In the genomic region with DNA sequence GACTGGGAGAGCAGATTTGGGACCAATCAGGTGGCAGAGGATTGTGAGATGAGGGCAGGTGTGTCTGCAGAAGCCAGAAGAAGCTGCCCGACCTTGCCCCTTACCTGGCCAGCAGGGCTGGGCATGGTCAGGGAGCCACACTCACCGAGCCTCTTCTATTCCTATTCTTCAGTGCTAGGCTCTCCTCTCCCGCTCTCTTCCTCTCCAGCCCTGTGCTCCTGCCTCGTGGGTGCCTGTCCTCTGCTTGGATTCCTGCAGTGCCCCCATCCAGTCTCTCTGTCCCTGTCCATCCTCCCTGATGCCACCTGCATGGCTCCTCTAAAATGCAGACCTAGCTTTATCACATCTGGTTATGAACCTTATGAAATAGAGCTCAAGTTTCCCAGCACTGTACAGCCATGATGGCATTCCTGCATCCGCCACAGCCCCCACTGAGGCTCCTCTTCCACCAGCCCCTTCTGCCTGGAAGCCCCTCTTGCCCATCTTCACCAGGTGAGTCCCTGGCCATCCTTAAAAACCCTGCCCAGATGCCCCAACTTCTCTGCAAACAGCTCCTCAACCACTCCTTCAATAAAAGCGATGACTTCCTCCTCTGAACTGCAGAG, we compare ENCODE assay signal across 29 cellular contexts. TPM values are rescaled to one million over a fixed set of nuclear protein-coding genes. Genes with fewer than 3 reads are reported as not detected.
"Had no signal": no experiment of that assay in that cellular context is flagged by ENCODE, and none has a peak within 500 bp of the region (broad histone marks: within the 10 kb centered on the region; RNA-seq: fewer than 3 reads in every experiment).

No MANE protein-coding gene starts in this region.

- H3K4me1 Mint-ChIP-seq: activated CD4-positive, alpha-beta T cell treated with anti-CD3 and anti-CD28 coated beads for 36 hours; activated CD4-positive, alpha-beta T cell treated with anti-CD3 and anti-CD28 coated beads, Interleukin-2, amount 10 ng/mL, durations not matched to agents 7 days and 5 days; activated naive CD4-positive, alpha-beta T cell treated with anti-CD3 and anti-CD28 coated beads, Interleukin-2, amount 10 ng/mL, durations not matched to agents 7 days and 5 days; activated naive CD8-positive, alpha-beta T cell treated with anti-CD3 and anti-CD28 coated beads for 36 hours; WTC11 had no signal

- H3K36me3 Mint-ChIP-seq: activated naive CD4-positive, alpha-beta T cell treated with anti-CD3 and anti-CD28 coated beads, Interleukin-2, amount 10 ng/mL, durations not matched to agents 7 days and 5 days; activated naive CD8-positive, alpha-beta T cell treated with anti-CD3 and anti-CD28 coated beads for 36 hours; T-cell; WTC11 had no signal

- H3K9me3 ChIP-seq: ascending aorta had no signal

- H3K4me3 ChIP-seq: ascending aorta, cardiac muscle cell had no signal

- H3K27ac Mint-ChIP-seq: activated CD4-positive, alpha-beta T cell treated with anti-CD3 and anti-CD28 coated beads for 36 hours; activated CD4-positive, alpha-beta T cell treated with anti-CD3 and anti-CD28 coated beads, Interleukin-2, amount 10 ng/mL, durations not matched to agents 7 days and 5 days; activated CD8-positive, alpha-beta T cell treated with anti-CD3 and anti-CD28 coated beads, Interleukin-2, amount 10 ng/mL, durations not matched to agents 7 days and 5 days; activated naive CD4-positive, alpha-beta T cell treated with anti-CD3 and anti-CD28 coated beads, Interleukin-2, amount 10 ng/mL, durations not matched to agents 7 days and 5 days; activated naive CD8-positive, alpha-beta T cell treated with anti-CD3 and anti-CD28 coated beads for 36 hours; activated T-cell treated with anti-CD3 and anti-CD28 coated beads, Interleukin-2, amount 50 U/mL, for 24 hours; T-cell; WTC11 had no signal

- H3K4me3 Mint-ChIP-seq: activated CD4-positive, alpha-beta T cell treated with anti-CD3 and anti-CD28 coated beads for 36 hours; activated CD4-positive, alpha-beta T cell treated with anti-CD3 and anti-CD28 coated beads, Interleukin-2, amount 10 ng/mL, durations not matched to agents 7 days and 5 days; activated CD8-positive, alpha-beta T cell treated with anti-CD3 and anti-CD28 coated beads, Interleukin-2, amount 10 ng/mL, durations not matched to agents 7 days and 5 days; activated naive CD4-positive, alpha-beta T cell treated with anti-CD3 and anti-CD28 coated beads, Interleukin-2, amount 10 ng/mL, durations not matched to agents 7 days and 5 days; activated naive CD8-positive, alpha-beta T cell treated with anti-CD3 and anti-CD28 coated beads for 36 hours; activated T-cell treated with anti-CD3 and anti-CD28 coated beads, Interleukin-2, amount 50 U/mL, for 24 hours; T-cell; WTC11 had no signal

- H3K4me2 ChIP-seq: KMS-11 had no signal

- DNase-seq: activated CD4-positive, alpha-beta T cell treated with anti-CD3 and anti-CD28 coated beads for 36 hours; activated CD4-positive, alpha-beta T cell treated with anti-CD3 and anti-CD28 coated beads, Interleukin-2, amount 10 ng/mL, durations not matched to agents 7 days and 5 days; activated CD4-positive, alpha-beta T cell treated with anti-CD3 and anti-CD28 coated beads, Interleukin-2, amount 50 U/mL, for 48 hours; activated CD8-positive, alpha-beta T cell treated with anti-CD3 and anti-CD28 coated beads, Interleukin-2, amount 10 ng/mL, durations not matched to agents 7 days and 5 days; activated gamma-delta T cell treated with Interleukin-2 at 50 U/mL for 16 hours; activated naive CD4-positive, alpha-beta T cell treated with anti-CD3 and anti-CD28 coated beads, Interleukin-2, amount 10 ng/mL, durations not matched to agents 7 days and 5 days; activated naive CD8-positive, alpha-beta T cell treated with anti-CD3 and anti-CD28 coated beads for 36 hours; activated T-cell treated with anti-CD3 and anti-CD28 coated beads, Interleukin-2, amount 50 U/mL, for 24 hours; amniotic stem cell; MM.1S; MV-4-11; NCI-H1092; NCI-H1436 treated with DMSO at 0.1 percent for 48 hours; NCI-H1694 treated with DMSO at 0.1 percent for 48 hours; NCI-H2029; NCI-H345; NCI-H524 treated with DMSO at 0.1 percent for 48 hours; SIG-M5; T-cell; T1000 had no signal

- H3K9me3 Mint-ChIP-seq: activated CD4-positive, alpha-beta T cell treated with anti-CD3 and anti-CD28 coated beads, Interleukin-2, amount 10 ng/mL, durations not matched to agents 7 days and 5 days; activated naive CD4-positive, alpha-beta T cell treated with anti-CD3 and anti-CD28 coated beads, Interleukin-2, amount 10 ng/mL, durations not matched to agents 7 days and 5 days; activated naive CD8-positive, alpha-beta T cell treated with anti-CD3 and anti-CD28 coated beads for 36 hours; activated T-cell treated with anti-CD3 and anti-CD28 coated beads, Interleukin-2, amount 50 U/mL, for 24 hours; T-cell; WTC11 had no signal

- ATAC-seq: activated CD4-positive, alpha-beta T cell treated with anti-CD3 and anti-CD28 coated beads for 36 hours; activated CD4-positive, CD25-positive, alpha-beta regulatory T cell treated with anti-CD3 and anti-CD28 coated beads, Interleukin-2, amount 50 U/mL, for 24 hours; activated CD8-positive, alpha-beta T cell treated with anti-CD3 and anti-CD28 coated beads, Interleukin-2, amount 10 ng/mL, durations not matched to agents 7 days and 5 days; Panc1; SK-N-SH treated with all-trans-retinoic acid at 6 μM for 48 hours; T-cell; WTC11 had no signal

- H3K27ac ChIP-seq: ascending aorta, cardiac muscle cell, KMS-11 had no signal

- H3K9ac ChIP-seq: KMS-11 had no signal

- H3K36me3 ChIP-seq: ascending aorta, cardiac muscle cell had no signal

- H3K27me3 ChIP-seq: ascending aorta had no signal

RNA-seq across cellular contexts. Expression of gene UBE2QL1, which starts 8.2 kb away (rescaled TPM):
- total RNA-seq: activated CD4-positive, alpha-beta T cell treated with anti-CD3 and anti-CD28 coated beads for 36 hours; activated CD4-positive, alpha-beta T cell treated with anti-CD3 and anti-CD28 coated beads, Interleukin-2, amount 10 ng/mL, durations not matched to agents 7 days and 5 days; activated CD8-positive, alpha-beta T cell treated with anti-CD3 and anti-CD28 coated beads, Interleukin-2, amount 10 ng/mL, durations not matched to agents 7 days and 5 days; activated naive CD8-positive, alpha-beta T cell treated with anti-CD3 and anti-CD28 coated beads for 36 hours; LHCN-M2; T-helper 2 cell treated with Interferon-gamma antibody and Interleukin-4, amounts not matched to agents 100 ng/mL and 5 ng/mL, for 36 hours had no signal
